In genomic region chr19:50269653-50270052, GRCh38 we compare ENCODE assay signal across 32 cellular contexts. TPM values are rescaled to one million over a fixed set of nuclear protein-coding genes. Genes with fewer than 3 reads are reported as not detected.
"Had no signal": no experiment of that assay in that cellular context is flagged by ENCODE, and none has a peak within 500 bp of the region (broad histone marks: within the 10 kb centered on the region; RNA-seq: fewer than 3 reads in every experiment).

No MANE protein-coding gene starts in this region.

- ATAC-seq: activated CD4-positive, CD25-positive, alpha-beta regulatory T cell treated with anti-CD3 and anti-CD28 coated beads, Interleukin-2, amount 50 U/mL, for 24 hours; WTC11 had no signal

- FAIRE-seq: RCC 7860 had no signal

- H3K9ac ChIP-seq: KMS-11 had no signal

- H3K4me1 ChIP-seq: ascending aorta had no signal

- H3K4me3 ChIP-seq: ascending aorta, cardiac muscle cell, PC-9 had no signal

- H3K27ac ChIP-seq: ascending aorta, cardiac muscle cell, KMS-11, PC-9, RWPE1 had no signal

- H3K9me3 ChIP-seq: ascending aorta had no signal

- DNase-seq: activated CD4-positive, alpha-beta memory T cell treated with anti-CD3 and anti-CD28 coated beads for 36 hours; activated CD4-positive, alpha-beta T cell treated with anti-CD3 and anti-CD28 coated beads for 4 hours; activated CD4-positive, alpha-beta T cell treated with anti-CD3 and anti-CD28 coated beads, Interleukin-2, amount 50 U/mL, for 1 hour; activated CD8-positive, alpha-beta memory T cell treated with anti-CD3 and anti-CD28 coated beads, Interleukin-2, amount 50 U/mL, for 4 hours; activated effector memory CD4-positive, alpha-beta T cell treated with anti-CD3 and anti-CD28 coated beads, Interleukin-2, amount 50 U/mL, for 16 hours; activated naive CD4-positive, alpha-beta T cell; activated naive CD4-positive, alpha-beta T cell treated with anti-CD3 and anti-CD28 coated beads, Interleukin-2, amount 50 U/mL, for 16 hours; activated naive CD8-positive, alpha-beta T cell treated with anti-CD3 and anti-CD28 coated beads for 36 hours; activated T-cell treated with anti-CD3 and anti-CD28 coated beads, Interleukin-2, amount 50 U/mL, for 48 hours; amygdala; MM.1S; MV-4-11; NCI-H1092; NCI-H1436 treated with DMSO at 0.1 percent for 48 hours; NCI-H1694 treated with DMSO at 0.1 percent for 48 hours; NCI-H2029; NCI-H345; NCI-H524 treated with DMSO at 0.1 percent for 48 hours; PC-9; Right ventricle myocardium superior; SW 1271; T-helper 1 cell; T-helper 2 cell; T-helper 9 cell had no signal

- H3K27me3 ChIP-seq: ascending aorta, cardiac muscle cell had no signal

- H2AFZ ChIP-seq: PC-9 had no signal

- H3K4me2 ChIP-seq: KMS-11, PC-9 had no signal

- H3K36me3 ChIP-seq: ascending aorta, cardiac muscle cell had no signal

RNA-seq across cellular contexts. Expression of gene KCNC3, which starts 59.5 kb away (rescaled TPM):
- total RNA-seq: LHCN-M2 had no signal
